ENCODE assay signal across 8 cellular contexts in genomic region chr16:19130852-19131808, GRCh38. TPM values are rescaled to one million over a fixed set of nuclear protein-coding genes. Genes with fewer than 3 reads are reported as not detected.
DNase-seq lines count a peak whose midpoint lies in the region; ATAC-seq and TF ChIP-seq lines count a peak whose summit lies in the region.

No MANE protein-coding gene starts in this region.

- H3K36me3 ChIP-seq in heart left ventricle: no peaks in the 10 kb centered on the region

- no peak for TF ChIP-seq POLR2A in heart left ventricle (IDR thresholded peaks at IDR 0.05)

- intact Hi-C loops in activated T-helper 1 cell treated with anti-CD3 and anti-CD28 coated beads, Interleukin-12 subunit alpha, Interleukin-12 subunit beta, Interleukin-2, Interleukin-4 antibody, amounts not matched to agents 30 ng/mL and 10 ng/mL and 1 ng/mL, durations not matched to agents 14 hours and 24 hours and 36 hours (cut with micrococcal nuclease): loop anchor here (2.0 to 5.0 kb wide), 2 partner anchors 14 to 36 kb away; partner anchors contain the start of gene SYT17
- intact Hi-C loops in heart left ventricle (cut with DNase I): loop anchor here in 3 of 10 donors (2.0 to 10.0 kb wide), 3 partner anchors 16 to 46 kb away; partner anchors contain the start of gene ITPRIPL2 (in 1 of the 3)

- DNase-seq in LHCN-M2 (ENCODE audit: low read depth) (peak; percentile 86), heart left ventricle (peak; percentile 66 to 80 (median 72)), skeletal muscle cell (ENCODE audit: low read depth) (peak; percentile 67), NCI-H2081 treated with DMSO at 0.1 percent for 48 hours (lab: John Stamatoyannopoulos, UW) (no peak), cerebellar cortex (ENCODE audit: low spot score) (no peak)
- no peak for DNase-seq in activated T-helper 1 cell treated with anti-CD3 and anti-CD28 coated beads, Interleukin-12 subunit alpha, Interleukin-12 subunit beta, Interleukin-2, Interleukin-4 antibody, amounts not matched to agents 30 ng/mL and 10 ng/mL and 1 ng/mL, durations not matched to agents 14 hours and 24 hours and 36 hours (ENCODE audit: low spot score)

- WGBS in heart left ventricle, 4 donors: 23 to 36% (median 32%) methylated on average over 11 of the region's 11 CpGs

- no peaks in the 10 kb centered on the region for H3K36me3 Mint-ChIP-seq in activated T-helper 1 cell treated with anti-CD3 and anti-CD28 coated beads, Interleukin-12 subunit alpha, Interleukin-12 subunit beta, Interleukin-2, Interleukin-4 antibody, amounts not matched to agents 30 ng/mL and 10 ng/mL and 1 ng/mL, durations not matched to agents 14 hours and 24 hours and 36 hours (ENCODE audit: low read depth)

- peak overlapping the region; percentile 73 for H3K27ac Mint-ChIP-seq in activated T-helper 1 cell treated with anti-CD3 and anti-CD28 coated beads, Interleukin-12 subunit alpha, Interleukin-12 subunit beta, Interleukin-2, Interleukin-4 antibody, amounts not matched to agents 30 ng/mL and 10 ng/mL and 1 ng/mL, durations not matched to agents 14 hours and 24 hours and 36 hours

- peak overlapping the region; percentile 51 for H3K27ac ChIP-seq in C4-2B
- H3K27ac ChIP-seq in heart left ventricle: peak overlapping the region; percentile 67 to 94 (median 86)

- H3K9me3 Mint-ChIP-seq in activated T-helper 1 cell treated with anti-CD3 and anti-CD28 coated beads, Interleukin-12 subunit alpha, Interleukin-12 subunit beta, Interleukin-2, Interleukin-4 antibody, amounts not matched to agents 30 ng/mL and 10 ng/mL and 1 ng/mL, durations not matched to agents 14 hours and 24 hours and 36 hours: peaks cover 6% of the 10 kb centered on the region

- H3K9me3 ChIP-seq in heart left ventricle: peaks cover 0 to 5% (median 0%) of the 10 kb centered on the region in 12 donors

- peak overlapping the region; percentile 62 for H3K4me3 Mint-ChIP-seq in activated T-helper 1 cell treated with anti-CD3 and anti-CD28 coated beads, Interleukin-12 subunit alpha, Interleukin-12 subunit beta, Interleukin-2, Interleukin-4 antibody, amounts not matched to agents 30 ng/mL and 10 ng/mL and 1 ng/mL, durations not matched to agents 14 hours and 24 hours and 36 hours

- ATAC-seq in heart left ventricle (peak; percentile 68 to 91 (median 82)), HG03354 (IDR thresholded peaks at IDR 0.05; ENCODE audit: poor library complexity, severe bottlenecking, unreplicated experiment) (no peak)

- no peaks in the 10 kb centered on the region for H3K27me3 ChIP-seq in heart left ventricle

- H3K4me3 ChIP-seq in heart left ventricle (peak overlapping the region in 7 of 12 donors; percentile 4 to 27 (median 18)), skeletal muscle cell (ENCODE audit: low read depth, low read length) (no peak overlapping the region)

- peaks cover 49% of the 10 kb centered on the region for H3K4me1 Mint-ChIP-seq in activated T-helper 1 cell treated with anti-CD3 and anti-CD28 coated beads, Interleukin-12 subunit alpha, Interleukin-12 subunit beta, Interleukin-2, Interleukin-4 antibody, amounts not matched to agents 30 ng/mL and 10 ng/mL and 1 ng/mL, durations not matched to agents 14 hours and 24 hours and 36 hours (ENCODE audit: low read depth)

- H3K4me1 ChIP-seq in heart left ventricle: peaks cover 0 to 72% (median 39%) of the 10 kb centered on the region in 12 donors

- peaks cover 3% of the 10 kb centered on the region for H3K27me3 Mint-ChIP-seq in activated T-helper 1 cell treated with anti-CD3 and anti-CD28 coated beads, Interleukin-12 subunit alpha, Interleukin-12 subunit beta, Interleukin-2, Interleukin-4 antibody, amounts not matched to agents 30 ng/mL and 10 ng/mL and 1 ng/mL, durations not matched to agents 14 hours and 24 hours and 36 hours (ENCODE audit: insufficient read depth)

- no peak for TF ChIP-seq CTCF in C4-2B (conservative IDR thresholded peaks at IDR 0.05)
- TF ChIP-seq CTCF in heart left ventricle (IDR thresholded peaks at IDR 0.05): no peak

RNA-seq across cellular contexts. Expression of gene ITPRIPL2, which starts 17.4 kb away (rescaled TPM):
- total RNA-seq in LHCN-M2 (2014; rRNA removed) (37.9 and 42.3 TPM in 2 replicates), heart left ventricle (10 to 100 TPM; 11.0 to 43.2 (median 16.3) TPM)
- polyA plus RNA-seq in LHCN-M2 (2012): 8.9 TPM
- total RNA-seq in activated T-helper 1 cell treated with anti-CD3 and anti-CD28 coated beads, Interleukin-12 subunit alpha, Interleukin-12 subunit beta, Interleukin-2, Interleukin-4 antibody, amounts not matched to agents 30 ng/mL and 10 ng/mL and 1 ng/mL, durations not matched to agents 14 hours and 24 hours and 36 hours: 46.7 and 49.6 TPM in 2 replicates
- polyA plus RNA-seq in heart left ventricle: 1 to 10 TPM; 3.1 to 7.2 TPM

RNA-seq across cellular contexts. Expression of gene SYT17, which starts 36.9 kb away (rescaled TPM):
- total RNA-seq in LHCN-M2 (2014; rRNA removed) (0.45 TPM in 1 of 2 replicates, not detected in the other), heart left ventricle (1 to 10 TPM in 3 of 9 donors, under 1 TPM in 6; 0.23 to 5.2 (median 0.76) TPM)
- 0.09 TPM for polyA plus RNA-seq in LHCN-M2 (2012)
- total RNA-seq in activated T-helper 1 cell treated with anti-CD3 and anti-CD28 coated beads, Interleukin-12 subunit alpha, Interleukin-12 subunit beta, Interleukin-2, Interleukin-4 antibody, amounts not matched to agents 30 ng/mL and 10 ng/mL and 1 ng/mL, durations not matched to agents 14 hours and 24 hours and 36 hours: 0.37 and 0.54 TPM in 2 replicates
- under 1 TPM; 0.38 to 0.53 TPM for polyA plus RNA-seq in heart left ventricle

Comparison
In these comparisons a context has a peak if more than half of its experiments do, and no peak if none do; other contexts are left out.
1. DNase-seq: peak in LHCN-M2 (single experiment), heart left ventricle (5 of 5) and skeletal muscle cell (single experiment); none in activated T-helper 1 cell treated with anti-CD3 and anti-CD28 coated beads, Interleukin-12 subunit alpha, Interleukin-12 subunit beta, Interleukin-2, Interleukin-4 antibody, amounts not matched to agents 30 ng/mL and 10 ng/mL and 1 ng/mL, durations not matched to agents 14 hours and 24 hours and 36 hours (single experiment), NCI-H2081 treated with DMSO at 0.1 percent for 48 hours (single experiment) and cerebellar cortex (single experiment).